ENCODE assay signal across 16 cellular contexts in genomic region chr17:74773871-74774286, GRCh38. TPM values are rescaled to one million over a fixed set of nuclear protein-coding genes. Genes with fewer than 3 reads are reported as not detected.
DNase-seq lines count a peak whose midpoint lies in the region; ATAC-seq and TF ChIP-seq lines count a peak whose summit lies in the region.
"Had no signal": no experiment of that assay in that cellular context is flagged by ENCODE, and none has a peak within 500 bp of the region (broad histone marks: within the 10 kb centered on the region; RNA-seq: fewer than 3 reads in every experiment).

No MANE protein-coding gene starts in this region.

- no peak for ATAC-seq in activated T-helper 17 cell treated with anti-CD3 and anti-CD28 coated beads, Interleukin-2, amount 50 U/mL, for 72 hours (replicated peaks)
- no peak for ATAC-seq in sciatic nerve
- ATAC-seq: gastroesophageal sphincter had no signal

- H3K27me3 Mint-ChIP-seq in activated naive CD4-positive, alpha-beta T cell treated with anti-CD3 and anti-CD28 coated beads, Interleukin-2, amount 10 ng/mL, durations not matched to agents 7 days and 5 days = peaks cover 4% of the 10 kb centered on the region
- no peaks in the 10 kb centered on the region for H3K27me3 Mint-ChIP-seq in activated T-helper 17 cell treated with anti-CD3 and anti-CD28 coated beads, Interleukin-2, amount 50 U/mL, for 72 hours
- no peaks in the 10 kb centered on the region for H3K27me3 Mint-ChIP-seq in type B pancreatic cell

- H3K4me3 Mint-ChIP-seq in activated naive CD4-positive, alpha-beta T cell treated with anti-CD3 and anti-CD28 coated beads, Interleukin-2, amount 10 ng/mL, durations not matched to agents 7 days and 5 days = peak overlapping the region; percentile 39
- peak overlapping the region; percentile 51 for H3K4me3 Mint-ChIP-seq in activated T-helper 17 cell treated with anti-CD3 and anti-CD28 coated beads, Interleukin-2, amount 50 U/mL, for 72 hours
- H3K4me3 Mint-ChIP-seq in type B pancreatic cell = peak overlapping the region; percentile 84

- peaks cover 62% of the 10 kb centered on the region for H3K4me1 Mint-ChIP-seq in activated naive CD4-positive, alpha-beta T cell treated with anti-CD3 and anti-CD28 coated beads, Interleukin-2, amount 10 ng/mL, durations not matched to agents 7 days and 5 days
- H3K4me1 Mint-ChIP-seq in activated T-helper 17 cell treated with anti-CD3 and anti-CD28 coated beads, Interleukin-2, amount 50 U/mL, for 72 hours = peaks cover 21% of the 10 kb centered on the region
- peaks cover 32% of the 10 kb centered on the region for H3K4me1 Mint-ChIP-seq in type B pancreatic cell (ENCODE audit: unreplicated experiment)

- no peak for DNase-seq in activated naive CD4-positive, alpha-beta T cell treated with anti-CD3 and anti-CD28 coated beads, Interleukin-2, amount 10 ng/mL, durations not matched to agents 7 days and 5 days
- no peak for DNase-seq in activated naive CD4-positive, alpha-beta T cell treated with Interleukin-2 at 50 U/mL for 16 hours
- DNase-seq in islet precursor cell (peak; percentile 87), type B pancreatic cell (ENCODE audit: extremely low spot score, unreplicated experiment) (no peak), globus pallidus (ENCODE audit: low spot score) (no peak), sciatic nerve (ENCODE audit: low spot score) (no peak), NCI-H2081 treated with DMSO at 0.1 percent for 48 hours (lab: John Stamatoyannopoulos, UW) (no peak)
- DNase-seq: activated CD4-positive, alpha-beta T cell treated with anti-CD3 and anti-CD28 coated beads, Interleukin-2, amount 50 U/mL, for 48 hours; BE2C; cerebellar nuclear complex; midbrain; NCI-H1930; stimulated activated CD4-positive, alpha-beta T cell treated with anti-CD3 and anti-CD28 coated beads, Interleukin-15, amount 100 ng/mL, for 24 hours; stimulated activated naive CD4-positive, alpha-beta T cell treated with Interleukin-2 at 50 U/mL for 16 hours had no signal

- no peak overlapping the region for H3K27ac Mint-ChIP-seq in activated naive CD4-positive, alpha-beta T cell treated with anti-CD3 and anti-CD28 coated beads, Interleukin-2, amount 10 ng/mL, durations not matched to agents 7 days and 5 days
- peak overlapping the region; percentile 67 for H3K27ac Mint-ChIP-seq in activated T-helper 17 cell treated with anti-CD3 and anti-CD28 coated beads, Interleukin-2, amount 50 U/mL, for 72 hours
- H3K27ac Mint-ChIP-seq in type B pancreatic cell = peak overlapping the region; percentile 85

- no peaks in the 10 kb centered on the region for H3K9me3 Mint-ChIP-seq in activated naive CD4-positive, alpha-beta T cell treated with anti-CD3 and anti-CD28 coated beads, Interleukin-2, amount 10 ng/mL, durations not matched to agents 7 days and 5 days
- no peaks in the 10 kb centered on the region for H3K9me3 Mint-ChIP-seq in activated T-helper 17 cell treated with anti-CD3 and anti-CD28 coated beads, Interleukin-2, amount 50 U/mL, for 72 hours
- H3K9me3 Mint-ChIP-seq in type B pancreatic cell = no peaks in the 10 kb centered on the region

- intact Hi-C loops in sciatic nerve (cut with DNase I) = no loop called here

- CTCF ChIA-PET in activated naive CD4-positive, alpha-beta T cell treated with anti-CD3 and anti-CD28 coated beads, Interleukin-2, amount 10 ng/mL, durations not matched to agents 7 days and 5 days (lab: Charles Lee) = interaction anchor here (1.6 to 6.0 kb wide), 6 partner anchors 14 to 116 kb away, joined by 4 to 56 read pairs (median 10); partner anchors contain the start of gene RAB37

- no peak for TF ChIP-seq CTCF in type B pancreatic cell (conservative IDR thresholded peaks at IDR 0.05)

- peaks cover 61% of the 10 kb centered on the region for H3K36me3 Mint-ChIP-seq in activated naive CD4-positive, alpha-beta T cell treated with anti-CD3 and anti-CD28 coated beads, Interleukin-2, amount 10 ng/mL, durations not matched to agents 7 days and 5 days
- H3K36me3 Mint-ChIP-seq in activated T-helper 17 cell treated with anti-CD3 and anti-CD28 coated beads, Interleukin-2, amount 50 U/mL, for 72 hours (ENCODE audit: low read depth) = peaks cover 62% of the 10 kb centered on the region
- peaks cover 14% of the 10 kb centered on the region for H3K36me3 Mint-ChIP-seq in type B pancreatic cell

RNA-seq across cellular contexts. Expression of gene NAT9, which starts 2.3 kb away (rescaled TPM):
- 10 to 100 TPM; 31.6 to 39.2 TPM for total RNA-seq in activated T-helper 17 cell treated with anti-CD3 and anti-CD28 coated beads, Interleukin-2, amount 50 U/mL, for 72 hours
- total RNA-seq in type B pancreatic cell (ENCODE audit: low replicate concordance) (54.7 and 67.2 TPM in 2 replicates), sciatic nerve (50.3 TPM)

RNA-seq across cellular contexts. Expression of gene NHERF1, which starts 25.5 kb away (rescaled TPM):
- 100 to 1,000 TPM in 1 of 2 donors, 10 to 100 TPM in 1; 76.2 to 160 TPM for total RNA-seq in activated T-helper 17 cell treated with anti-CD3 and anti-CD28 coated beads, Interleukin-2, amount 50 U/mL, for 72 hours
- total RNA-seq in type B pancreatic cell (ENCODE audit: low replicate concordance) (86.9 and 157 TPM in 2 replicates), sciatic nerve (39.0 TPM)

RNA-seq across cellular contexts. Expression of gene RAB37, which starts 36.8 kb away (rescaled TPM):
- 1 to 10 TPM; 2.5 to 3.4 TPM for total RNA-seq in activated T-helper 17 cell treated with anti-CD3 and anti-CD28 coated beads, Interleukin-2, amount 50 U/mL, for 72 hours
- 3.4 and 4.2 TPM in 2 replicates for total RNA-seq in type B pancreatic cell (ENCODE audit: low replicate concordance)
- total RNA-seq in sciatic nerve = 3.6 TPM
